Comparison of ENCODE assay signal across 8 cellular contexts in the genomic region with DNA sequence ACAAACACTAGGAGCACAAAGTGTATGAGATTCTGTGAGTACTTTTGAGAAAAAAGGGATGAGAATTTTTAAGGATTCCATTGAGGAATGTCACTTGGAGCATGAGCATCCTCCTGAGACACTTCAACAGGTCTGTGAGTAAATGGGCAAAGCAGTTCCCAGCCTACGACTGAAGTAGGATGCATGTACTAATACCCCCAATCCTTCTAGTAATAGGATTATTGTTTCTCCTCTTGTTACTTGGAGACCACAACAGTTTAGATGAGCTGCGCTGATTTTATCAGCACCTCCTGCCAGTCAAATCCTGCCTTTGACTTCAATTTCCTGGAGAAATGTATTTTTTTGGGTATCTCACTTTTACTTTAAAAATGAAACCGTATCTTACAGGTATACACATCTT. TPM values are rescaled to one million over a fixed set of nuclear protein-coding genes. Genes with fewer than 3 reads are reported as not detected.
DNase-seq lines count a peak whose midpoint lies in the region; ATAC-seq, FAIRE-seq and TF ChIP-seq lines count a peak whose summit lies in the region.

No MANE protein-coding gene starts in this region.

- CTCF ChIA-PET in activated CD8-positive, alpha-beta T cell treated with anti-CD3 and anti-CD28 coated beads, Interleukin-2, amount 10 ng/mL, durations not matched to agents 7 days and 5 days (lab: Charles Lee): interaction anchor here (4.5 kb wide), 1 partner anchor 22 kb away, joined by 29 read pairs; a partner anchor contains a TSS

- 15 to 18% methylated on average over 3 of the region's 3 CpGs for WGBS in tibial nerve, 2 donors

- H3K4me1 ChIP-seq in kidney (ENCODE audit: control insufficient read depth in 1 of 2, insufficient read depth in 1 of 2, low read depth in 1 of 2, low read length in 2 of 2) (peaks cover 8 to 11% of the 10 kb centered on the region in 2 donors), tibial nerve (peaks cover 0 to 34% (median 12%) of the 10 kb centered on the region in 4 donors)

- H3K9ac ChIP-seq in kidney (ENCODE audit: low read length in 2 of 2): peak overlapping the region; percentile 37 to 79

- H3K4me3 ChIP-seq in kidney (ENCODE audit: low read length in 2 of 2) (peak overlapping the region; percentile 89 to 98), tibial nerve (peak overlapping the region; percentile 58 to 89 (median 76))

- peak overlapping the region; percentile 92 for H3K4me3 Mint-ChIP-seq in activated T-cell treated with anti-CD3 and anti-CD28 coated beads, Interleukin-2, amount 50 U/mL, for 24 hours
- H3K4me3 Mint-ChIP-seq in activated CD8-positive, alpha-beta T cell treated with anti-CD3 and anti-CD28 coated beads, Interleukin-2, amount 10 ng/mL, durations not matched to agents 7 days and 5 days: peak overlapping the region; percentile 96

- no peak for DNase-seq in activated T-cell treated with anti-CD3 and anti-CD28 coated beads, Interleukin-2, amount 50 U/mL, for 24 hours
- DNase-seq in activated T-cell treated with anti-CD3 and anti-CD28 coated beads for 4 hours: no peak
- DNase-seq in activated CD8-positive, alpha-beta T cell treated with anti-CD3 and anti-CD28 coated beads, Interleukin-2, amount 10 ng/mL, durations not matched to agents 7 days and 5 days: peak; percentile 24
- DNase-seq in kidney: no peak
- DNase-seq in tibial nerve (ENCODE audit: low spot score in 2 of 2): no peak
- no peak for DNase-seq in activated CD4-positive, alpha-beta T cell treated with anti-CD3 and anti-CD28 coated beads, Interleukin-2, amount 50 U/mL, for 4 hours
- no peak for DNase-seq in DMS153 treated with DMSO at 0.1 percent for 48 hours (lab: John Stamatoyannopoulos, UW; ENCODE audit: unreplicated experiment)
- DNase-seq in HK-2 (ENCODE audit: unreplicated experiment): no peak

- no peaks in the 10 kb centered on the region for H3K9me3 Mint-ChIP-seq in activated T-cell treated with anti-CD3 and anti-CD28 coated beads, Interleukin-2, amount 50 U/mL, for 24 hours
- H3K9me3 Mint-ChIP-seq in activated CD8-positive, alpha-beta T cell treated with anti-CD3 and anti-CD28 coated beads, Interleukin-2, amount 10 ng/mL, durations not matched to agents 7 days and 5 days (ENCODE audit: insufficient read depth): no peaks in the 10 kb centered on the region

- ATAC-seq in activated CD8-positive, alpha-beta T cell treated with anti-CD3 and anti-CD28 coated beads, Interleukin-2, amount 10 ng/mL, durations not matched to agents 7 days and 5 days: no peak

- TF ChIP-seq POLR2A in tibial nerve (IDR thresholded peaks at IDR 0.05): no peak

- no peak for TF ChIP-seq EP300 in tibial nerve (IDR thresholded peaks at IDR 0.05)

- POLR2A ChIA-PET in activated CD8-positive, alpha-beta T cell treated with anti-CD3 and anti-CD28 coated beads, Interleukin-2, amount 10 ng/mL, durations not matched to agents 7 days and 5 days (lab: Charles Lee): interaction anchor here (1.2 kb wide), 1 partner anchor 21 kb away, joined by 4 read pairs; a partner anchor contains a TSS

- H3K4me1 Mint-ChIP-seq in activated T-cell treated with anti-CD3 and anti-CD28 coated beads, Interleukin-2, amount 50 U/mL, for 24 hours (ENCODE audit: low read depth): peaks cover 27% of the 10 kb centered on the region
- H3K4me1 Mint-ChIP-seq in activated CD8-positive, alpha-beta T cell treated with anti-CD3 and anti-CD28 coated beads, Interleukin-2, amount 10 ng/mL, durations not matched to agents 7 days and 5 days (ENCODE audit: low read depth): peaks cover 21% of the 10 kb centered on the region

- H3K27ac Mint-ChIP-seq in activated T-cell treated with anti-CD3 and anti-CD28 coated beads, Interleukin-2, amount 50 U/mL, for 24 hours: peak overlapping the region; percentile 92
- peak overlapping the region; percentile 86 for H3K27ac Mint-ChIP-seq in activated CD8-positive, alpha-beta T cell treated with anti-CD3 and anti-CD28 coated beads, Interleukin-2, amount 10 ng/mL, durations not matched to agents 7 days and 5 days

- H3K9me3 ChIP-seq in kidney (ENCODE audit: control insufficient read depth in 1 of 2, low read length in 2 of 2) (no peaks in the 10 kb centered on the region), tibial nerve (no peaks in the 10 kb centered on the region)

- no peak for FAIRE-seq in kidney (lab: Jason Lieb, UNC)

- intact Hi-C loops in kidney (cut with DNase I): no loop called here

- peaks cover 14% of the 10 kb centered on the region for H3K36me3 Mint-ChIP-seq in activated T-cell treated with anti-CD3 and anti-CD28 coated beads, Interleukin-2, amount 50 U/mL, for 24 hours (ENCODE audit: low read depth)
- no peaks in the 10 kb centered on the region for H3K36me3 Mint-ChIP-seq in activated CD8-positive, alpha-beta T cell treated with anti-CD3 and anti-CD28 coated beads, Interleukin-2, amount 10 ng/mL, durations not matched to agents 7 days and 5 days (ENCODE audit: low read depth)

- H3K27ac ChIP-seq in kidney (ENCODE audit: low read depth in 2 of 2, low read length in 2 of 2) (no peak overlapping the region), tibial nerve (peak overlapping the region in 2 of 4 donors; percentile 83 to 92)

- no peaks in the 10 kb centered on the region for H3K36me3 ChIP-seq in kidney (ENCODE audit: control insufficient read depth in 1 of 2, insufficient read depth in 2 of 2, low read length in 2 of 2)
- peaks cover 0 to 7% (median 0%) of the 10 kb centered on the region in 3 donors for H3K36me3 ChIP-seq in tibial nerve

- H3K27me3 Mint-ChIP-seq in activated T-cell treated with anti-CD3 and anti-CD28 coated beads, Interleukin-2, amount 50 U/mL, for 24 hours: no peaks in the 10 kb centered on the region
- peaks cover 2% of the 10 kb centered on the region for H3K27me3 Mint-ChIP-seq in activated CD8-positive, alpha-beta T cell treated with anti-CD3 and anti-CD28 coated beads, Interleukin-2, amount 10 ng/mL, durations not matched to agents 7 days and 5 days (ENCODE audit: low read depth)

- no peak for TF ChIP-seq CTCF in kidney (IDR thresholded peaks at IDR 0.05; ENCODE audit: borderline replicate concordance, extremely low read depth, insufficient read depth)
- no peak for TF ChIP-seq CTCF in tibial nerve (IDR thresholded peaks at IDR 0.05)

- no peaks in the 10 kb centered on the region for H3K27me3 ChIP-seq in tibial nerve

RNA-seq across cellular contexts. Expression of a gene that starts 0.8 kb away (rescaled TPM):
- total RNA-seq in activated CD8-positive, alpha-beta T cell treated with anti-CD3 and anti-CD28 coated beads, Interleukin-2, amount 10 ng/mL, durations not matched to agents 7 days and 5 days: 10 to 100 TPM in 1 of 2 experiments, 1 to 10 TPM in 1; 7.9 to 11.8 TPM
- total RNA-seq in kidney: 23.4 TPM
- 9.0 TPM for polyA plus RNA-seq in kidney (ENCODE audit: insufficient read depth, low read depth, low replicate concordance)
- 10 to 100 TPM; 22.0 to 72.5 (median 35.9) TPM for total RNA-seq in tibial nerve

RNA-seq across cellular contexts. Expression of a gene that starts 21.0 kb away (rescaled TPM):
- 10 to 100 TPM in 1 of 2 experiments, 1 to 10 TPM in 1; 9.6 to 11.8 TPM for total RNA-seq in activated CD8-positive, alpha-beta T cell treated with anti-CD3 and anti-CD28 coated beads, Interleukin-2, amount 10 ng/mL, durations not matched to agents 7 days and 5 days
- total RNA-seq in kidney: 11.3 TPM
- 26.1 TPM for polyA plus RNA-seq in kidney (ENCODE audit: insufficient read depth, low read depth, low replicate concordance)
- 10 to 100 TPM in 3 of 4 donors, 1 to 10 TPM in 1; 7.5 to 22.9 (median 16.9) TPM for total RNA-seq in tibial nerve
